In genomic region chr1:151013518-151013917, GRCh38 we compare ENCODE assay signal across 14 cellular contexts. TPM values are rescaled to one million over a fixed set of nuclear protein-coding genes. Genes with fewer than 3 reads are reported as not detected.
DNase-seq lines count a peak whose midpoint lies in the region; ATAC-seq and TF ChIP-seq lines count a peak whose summit lies in the region.
"Had no signal": no experiment of that assay in that cellular context is flagged by ENCODE, and none has a peak within 500 bp of the region (broad histone marks: within the 10 kb centered on the region; RNA-seq: fewer than 3 reads in every experiment).

No MANE protein-coding gene starts in this region.

- H3K9me2 ChIP-seq in GM23338 (ENCODE audit: insufficient read depth) = no peaks in the 10 kb centered on the region

- no peak overlapping the region for H2AFZ ChIP-seq in GM23338

- TF ChIP-seq CTCF in glutamatergic neuron (IDR thresholded peaks at IDR 0.05; ENCODE audit: partially characterized antibody, unreplicated experiment) = no peak
- no peak for TF ChIP-seq CTCF in nephron progenitor cell (IDR thresholded peaks at IDR 0.05)
- no peak for TF ChIP-seq CTCF in GM23338 (conservative IDR thresholded peaks at IDR 0.05; ENCODE audit: low read depth in 2 of 2)

- in situ Hi-C loops in Caki2 (cut with HindIII; ENCODE audit: low pct_unique_long_range_greater_than_20kb, low sequenced_read_pairs) = no loop called here

- ATAC-seq in HG02623 (IDR thresholded peaks at IDR 0.05; ENCODE audit: unreplicated experiment) (no peak), GM23338 (no peak)

- no peaks in the 10 kb centered on the region; the same call in 1 of the 2 replicates for H4K20me1 ChIP-seq in GM23338 (replicated peaks; ENCODE audit: insufficient read depth)

- H3K36me3 Mint-ChIP-seq in glutamatergic neuron (ENCODE audit: unreplicated experiment) = no peaks in the 10 kb centered on the region
- H3K36me3 Mint-ChIP-seq in nephron progenitor cell (ENCODE audit: low read depth) = peaks cover 8% of the 10 kb centered on the region
- H3K36me3 Mint-ChIP-seq in GM23338 (ENCODE audit: low read depth) = peaks cover 3% of the 10 kb centered on the region; the same call in 2 of the 3 replicates

- H3K4me1 ChIP-seq in GM23338 (ENCODE audit: insufficient read depth) = peaks cover 3% of the 10 kb centered on the region; the same call in 1 of the 2 replicates

- peaks cover 15% of the 10 kb centered on the region for H3K79me2 ChIP-seq in GM23338 (replicated peaks; ENCODE audit: insufficient read depth)

- H3F3A ChIP-seq in GM23338 (replicated peaks; ENCODE audit: low read depth) = peaks cover 3% of the 10 kb centered on the region; the same call in 1 of the 2 replicates

- DNase-seq in Caki2 (ENCODE audit: low read depth) (peak; percentile 79), NCI-H524 (lab: John Stamatoyannopoulos, UW) (peak; percentile 43 to 78), glutamatergic neuron (no peak), nephron progenitor cell (no peak), nucleus accumbens (lab: John Stamatoyannopoulos, UW) (no peak), GM23338 (ENCODE audit: low spot score) (no peak)
- DNase-seq in stimulated activated CD4-positive, alpha-beta T cell treated with anti-CD3 and anti-CD28 coated beads, Interleukin-2, amount 100 ng/mL, for 48 hours = no peak
- DNase-seq: DND-41, islet precursor cell, NCI-H526, T-helper 1 cell had no signal

- no peak overlapping the region for H3K4me2 ChIP-seq in GM23338

- H3K27me3 Mint-ChIP-seq in glutamatergic neuron (ENCODE audit: unreplicated experiment) (peaks cover 2% of the 10 kb centered on the region), nephron progenitor cell (ENCODE audit: low read depth, poor library complexity) (peaks cover 6% of the 10 kb centered on the region), GM23338 (ENCODE audit: insufficient read depth, low read depth, poor library complexity) (peaks cover 2% of the 10 kb centered on the region)

- H3K36me3 ChIP-seq in GM23338 (ENCODE audit: insufficient read depth) = no peaks in the 10 kb centered on the region

- H3K4me1 Mint-ChIP-seq in glutamatergic neuron (ENCODE audit: low read depth, unreplicated experiment) (peaks cover 4% of the 10 kb centered on the region), nephron progenitor cell (peaks cover 42% of the 10 kb centered on the region), GM23338 (peaks cover 8% of the 10 kb centered on the region; the same call in 2 of the 3 replicates)

- no peaks in the 10 kb centered on the region for H3K27me3 ChIP-seq in GM23338 (ENCODE audit: insufficient read depth)

- H3K27ac Mint-ChIP-seq in glutamatergic neuron (ENCODE audit: unreplicated experiment) (peak overlapping the region; percentile 44), nephron progenitor cell (peak overlapping the region; percentile 91), GM23338 (no peak overlapping the region)

- no peak overlapping the region for H3K4me3 ChIP-seq in GM23338

- H3K4me3 Mint-ChIP-seq in glutamatergic neuron (ENCODE audit: unreplicated experiment) (no peak overlapping the region), nephron progenitor cell (no peak overlapping the region), GM23338 (no peak overlapping the region)

- no peaks in the 10 kb centered on the region for H3K9me3 Mint-ChIP-seq in glutamatergic neuron (ENCODE audit: unreplicated experiment)
- H3K9me3 Mint-ChIP-seq in nephron progenitor cell = no peaks in the 10 kb centered on the region
- no peaks in the 10 kb centered on the region for H3K9me3 Mint-ChIP-seq in GM23338

- H3K27ac ChIP-seq in GM23338 (ENCODE audit: low read depth) = no peak overlapping the region

TF ChIP-seq in GM23338, 12 proteins besides CTCF, POLR2A, EP300 and RAD21:
- TF ChIP-seq ETS1 (IDR thresholded peaks at IDR 0.05) = no peak
- no peak for TF ChIP-seq EZH2 (IDR thresholded peaks at IDR 0.05; ENCODE audit: low read depth, unreplicated experiment)
- no peak for TF ChIP-seq CREB1 (CRISPR knock-in tag; IDR thresholded peaks at IDR 0.05; ENCODE audit: low read depth)
- no peak for TF ChIP-seq POLR2AphosphoS5 (IDR thresholded peaks at IDR 0.05; ENCODE audit: low read depth)
- TF ChIP-seq ZNF114 (CRISPR knock-in tag; IDR thresholded peaks at IDR 0.05) = no peak
- TF ChIP-seq ZNF331 (CRISPR knock-in tag; IDR thresholded peaks at IDR 0.05; ENCODE audit: low read depth) = no peak
- TF ChIP-seq EZH2phosphoT487 (IDR thresholded peaks at IDR 0.05; ENCODE audit: unreplicated experiment) = no peak
- TF ChIP-seq JUNB (IDR thresholded peaks at IDR 0.05; ENCODE audit: unreplicated experiment) = no peak

RNA-seq across cellular contexts. Expression of gene PRUNE1, which starts 5.3 kb away (rescaled TPM):
- 6.9 and 14.4 TPM in 2 replicates for total RNA-seq in Caki2 (2014; rRNA removed; shearing (Covaris generic); ENCODE audit: low replicate concordance)
- total RNA-seq in glutamatergic neuron (ENCODE audit: unreplicated experiment) = 14.9 TPM
- 23.7 and 33.2 TPM in 2 replicates for total RNA-seq in GM23338 (2014; rRNA removed; shearing (Covaris generic))
- 14.7 and 16.7 TPM in 2 replicates for polyA plus RNA-seq in GM23338 (2016; fragmentation: Nextera tagmentation; extraction: Ambion mirVana)

RNA-seq across cellular contexts. Expression of gene MINDY1, which starts 6.8 kb away (rescaled TPM):
- total RNA-seq in Caki2 (2014; rRNA removed; shearing (Covaris generic); ENCODE audit: low replicate concordance) = 8.4 and 11.9 TPM in 2 replicates
- 26.2 TPM for total RNA-seq in glutamatergic neuron (ENCODE audit: unreplicated experiment)
- total RNA-seq in GM23338 (2014; rRNA removed; shearing (Covaris generic)) = 9.7 and 10.3 TPM in 2 replicates
- 4.2 and 4.5 TPM in 2 replicates for polyA plus RNA-seq in GM23338 (2016; fragmentation: Nextera tagmentation; extraction: Ambion mirVana)

RNA-seq across cellular contexts. Expression of gene BNIPL, which starts 22.9 kb away (rescaled TPM):
- total RNA-seq in Caki2 (2014; rRNA removed; shearing (Covaris generic); ENCODE audit: low replicate concordance) = not detected in 2 replicates
- total RNA-seq in glutamatergic neuron (ENCODE audit: unreplicated experiment) = 1.4 TPM
- 1.2 and 2.4 TPM in 2 replicates for total RNA-seq in GM23338 (2014; rRNA removed; shearing (Covaris generic))
- 0.59 and 0.91 TPM in 2 replicates for polyA plus RNA-seq in GM23338 (2016; fragmentation: Nextera tagmentation; extraction: Ambion mirVana)

RNA-seq across cellular contexts. Expression of gene ANXA9, which starts 31.4 kb away (rescaled TPM):
- 1.2 and 1.3 TPM in 2 replicates for total RNA-seq in Caki2 (2014; rRNA removed; shearing (Covaris generic); ENCODE audit: low replicate concordance)
- total RNA-seq in glutamatergic neuron (ENCODE audit: unreplicated experiment) = not detected
- total RNA-seq in GM23338 (2014; rRNA removed; shearing (Covaris generic)) = 1.7 and 2.2 TPM in 2 replicates
- polyA plus RNA-seq in GM23338 (2016; fragmentation: Nextera tagmentation; extraction: Ambion mirVana) = 1.0 and 1.4 TPM in 2 replicates
- total RNA-seq: dermis microvascular lymphatic vessel endothelial cell, temporal lobe had no signal

RNA-seq across cellular contexts. Expression of gene C1orf56, which starts 34.0 kb away (rescaled TPM):
- total RNA-seq in Caki2 (2014; rRNA removed; shearing (Covaris generic); ENCODE audit: low replicate concordance) = 0.84 and 1.9 TPM in 2 replicates
- 1.8 TPM for total RNA-seq in glutamatergic neuron (ENCODE audit: unreplicated experiment)
- total RNA-seq in GM23338 (2014; rRNA removed; shearing (Covaris generic)) = 1.6 and 3.9 TPM in 2 replicates
- 26.3 and 27.8 TPM in 2 replicates for polyA plus RNA-seq in GM23338 (2016; fragmentation: Nextera tagmentation; extraction: Ambion mirVana)

Comparison
In these comparisons a context has a peak if more than half of its experiments do, and no peak if none do; other contexts are left out.
1. DNase-seq: peak in Caki2 (single experiment) and NCI-H524 (2 of 2); none in glutamatergic neuron (single experiment), nephron progenitor cell (single experiment), nucleus accumbens (0 of 56), stimulated activated CD4-positive, alpha-beta T cell treated with anti-CD3 and anti-CD28 coated beads, Interleukin-2, amount 100 ng/mL, for 48 hours (0 of 2) and GM23338 (single experiment).